Comparison of ENCODE assay signal across 1 cellular context in the genomic region with DNA sequence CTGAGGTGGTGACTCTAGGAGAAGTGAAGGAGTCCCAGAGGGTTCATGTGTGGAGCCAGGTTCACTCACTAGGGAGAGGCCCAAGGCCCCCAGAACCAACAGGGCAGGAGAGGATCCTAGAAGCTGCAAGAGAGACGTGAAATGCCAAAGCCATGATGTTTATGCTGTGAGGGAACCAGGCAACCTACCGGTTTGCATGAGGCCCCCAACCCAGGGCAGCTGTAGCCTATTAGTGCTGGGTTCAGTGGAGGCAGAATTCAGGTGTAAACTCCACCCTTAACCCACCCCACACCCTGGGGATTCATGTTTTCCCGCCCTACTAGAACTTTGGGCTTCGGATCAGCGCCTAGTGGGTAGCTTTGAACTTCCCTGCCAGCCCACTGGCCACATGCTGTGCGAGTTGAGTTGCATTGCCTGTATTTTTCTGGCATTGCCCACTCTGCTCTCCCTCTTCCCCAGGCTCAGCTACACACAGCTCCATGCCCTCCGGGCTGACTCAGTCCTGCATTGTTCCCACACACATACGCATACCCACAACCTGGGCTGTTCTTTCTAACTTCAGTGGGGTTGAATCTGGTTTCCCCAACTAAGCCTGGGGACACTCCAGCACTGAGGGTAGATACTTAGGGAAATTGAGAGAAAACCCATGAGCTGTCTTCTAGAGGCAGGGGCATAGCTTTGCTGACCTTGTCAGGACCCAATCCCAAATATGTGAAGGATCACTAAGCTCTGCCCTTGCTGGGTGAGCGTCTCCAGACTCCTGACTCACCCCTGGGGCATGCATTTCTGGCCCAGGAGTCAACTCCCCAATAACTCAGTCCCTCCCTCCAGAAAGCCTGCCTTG.
TF ChIP-seq lines count a peak whose summit lies in the region.

No MANE protein-coding gene starts in this region.

TF ChIP-seq in H1, 55 proteins besides CTCF, POLR2A, EP300 and RAD21:
- TF ChIP-seq GABPA (IDR thresholded peaks at IDR 0.05; ENCODE audit: borderline replicate concordance, insufficient read depth, low read length) = no peak
- no peak for TF ChIP-seq RXRA (IDR thresholded peaks at IDR 0.05; ENCODE audit: insufficient read depth, low read depth, low read length)
- no peak for TF ChIP-seq GTF2F1 (IDR thresholded peaks at IDR 0.05; ENCODE audit: borderline replicate concordance, low read depth, low read length)
- no peak for TF ChIP-seq TAF1 (IDR thresholded peaks at IDR 0.05; ENCODE audit: low read depth, low read length)
- no peak for TF ChIP-seq RFX5 (IDR thresholded peaks at IDR 0.05; ENCODE audit: borderline replicate concordance, low read depth, low read length)
- TF ChIP-seq MAFK (IDR thresholded peaks at IDR 0.05; ENCODE audit: low read depth, low read length) = no peak
- no peak for TF ChIP-seq RBBP5 (IDR thresholded peaks at IDR 0.05; ENCODE audit: borderline replicate concordance, low read depth, low read length)
- TF ChIP-seq NRF1 (IDR thresholded peaks at IDR 0.05; ENCODE audit: low read depth, low read length) = no peak
- TF ChIP-seq JUND (IDR thresholded peaks at IDR 0.05; ENCODE audit: low read length) = no peak
- TF ChIP-seq KDM4A (IDR thresholded peaks at IDR 0.05; ENCODE audit: low read depth, low read length, severe bottlenecking) = no peak
- no peak for TF ChIP-seq TCF12 (IDR thresholded peaks at IDR 0.05; ENCODE audit: low read depth, low read length)
- TF ChIP-seq EGR1 (IDR thresholded peaks at IDR 0.05; ENCODE audit: borderline replicate concordance, low read depth, low read length) = no peak
- TF ChIP-seq SP2 (IDR thresholded peaks at IDR 0.05; ENCODE audit: low read length) = no peak
- TF ChIP-seq SUZ12 (IDR thresholded peaks at IDR 0.05; ENCODE audit: low read length) = no peak
TF ChIP-seq in H1: peak in this region for 0.
